8 cellular contexts compared by ENCODE assay signal in genomic region chr12:94560416-94561221, GRCh38.
A peak's percentile ranks its signal among the peaks of the same experiment; 100 is the strongest.
DNase-seq lines count a peak whose midpoint lies in the region; ATAC-seq, FAIRE-seq and TF ChIP-seq lines count a peak whose summit lies in the region.

No MANE protein-coding gene starts in this region.

- peaks cover 0 to 4% of the 10 kb centered on the region in 2 donors for H3K4me1 Mint-ChIP-seq in natural killer cell treated with Interleukin-12 subunit alpha and Interleukin-12 subunit beta and Interleukin-15 and Interleukin-18, amount 100 ng/mL, for 72 hours (ENCODE audit: low read depth in 2 of 2)
- H3K4me1 Mint-ChIP-seq in natural killer cell: no peaks in the 10 kb centered on the region

- FAIRE-seq in frontal cortex (lab: Jason Lieb, UNC): no peak

- peak overlapping the region; percentile 57; the same call in 1 of the 2 replicates for H2AFZ ChIP-seq in PC-3 (ENCODE audit: low read length)
- no peak overlapping the region for H2AFZ ChIP-seq in hepatocyte

- peak overlapping the region; percentile 71 for H3K4me2 ChIP-seq in PC-3 (ENCODE audit: low read length)
- no peak overlapping the region for H3K4me2 ChIP-seq in hepatocyte

- H3K9me2 ChIP-seq in PC-3 (replicated peaks; ENCODE audit: low read length) (no peaks in the 10 kb centered on the region), hepatocyte (replicated peaks; ENCODE audit: insufficient read depth) (no peaks in the 10 kb centered on the region)

- DNase-seq in natural killer cell treated with Interleukin-12 subunit alpha and Interleukin-12 subunit beta and Interleukin-15 and Interleukin-18, amount 100 ng/mL, for 72 hours (ENCODE audit: low spot score): no peak
- no peak for DNase-seq in natural killer cell
- DNase-seq in PC-3: peak; percentile 97
- DNase-seq in hepatocyte (ENCODE audit: low spot score): peak; percentile 40
- peak; percentile 4 for DNase-seq in stimulated activated CD8-positive, alpha-beta memory T cell treated with anti-CD3 and anti-CD28 coated beads, Interleukin-7, amount 100 ng/mL, for 24 hours (ENCODE audit: low read depth)
- no peak for DNase-seq in frontal cortex (ENCODE audit: low spot score in 2 of 2)
- DNase-seq in heart left ventricle: no peak

- H3K27me3 ChIP-seq in PC-3 (ENCODE audit: low read length) (no peaks in the 10 kb centered on the region), hepatocyte (no peaks in the 10 kb centered on the region), heart left ventricle (no peaks in the 10 kb centered on the region)

- no peak for TF ChIP-seq POLR2A in heart left ventricle (IDR thresholded peaks at IDR 0.05)

- H3K36me3 ChIP-seq in PC-3 (ENCODE audit: low read depth, low read length) (0 out of 2 replicates have a peak, but pooled peaks cover 3% of the 10 kb centered on the region), hepatocyte (replicated peaks; ENCODE audit: insufficient read depth, low read depth) (no peaks in the 10 kb centered on the region), heart left ventricle (no peaks in the 10 kb centered on the region)

- H3K79me2 ChIP-seq in PC-3 (ENCODE audit: low read length) (no peaks in the 10 kb centered on the region), hepatocyte (no peaks in the 10 kb centered on the region)

- peaks cover 6% of the 10 kb centered on the region; the same call in 1 of the 2 replicates for H3K9me3 ChIP-seq in PC-3 (ENCODE audit: low read length)
- no peaks in the 10 kb centered on the region for H3K9me3 ChIP-seq in hepatocyte (ENCODE audit: low read depth)
- peaks cover 0 to 11% (median 0%) of the 10 kb centered on the region in 12 donors for H3K9me3 ChIP-seq in heart left ventricle

- TF ChIP-seq CTCF in natural killer cell (IDR thresholded peaks at IDR 0.05) (no peak), PC-3 (conservative IDR thresholded peaks at IDR 0.05; ENCODE audit: low read depth, low read length) (no peak), hepatocyte (IDR thresholded peaks at IDR 0.05; ENCODE audit: poor library complexity) (no peak), heart left ventricle (IDR thresholded peaks at IDR 0.05) (no peak)

- no peaks in the 10 kb centered on the region for H3F3A ChIP-seq in PC-3 (ENCODE audit: low read length, unreplicated experiment)

- no peak overlapping the region for H3K27ac Mint-ChIP-seq in natural killer cell treated with Interleukin-12 subunit alpha and Interleukin-12 subunit beta and Interleukin-15 and Interleukin-18, amount 100 ng/mL, for 72 hours
- no peak overlapping the region for H3K27ac Mint-ChIP-seq in natural killer cell

- H3K9me3 Mint-ChIP-seq in natural killer cell treated with Interleukin-12 subunit alpha and Interleukin-12 subunit beta and Interleukin-15 and Interleukin-18, amount 100 ng/mL, for 72 hours: no peaks in the 10 kb centered on the region
- H3K9me3 Mint-ChIP-seq in natural killer cell: no peaks in the 10 kb centered on the region

- H3K27me3 Mint-ChIP-seq in natural killer cell treated with Interleukin-12 subunit alpha and Interleukin-12 subunit beta and Interleukin-15 and Interleukin-18, amount 100 ng/mL, for 72 hours: peaks cover 18 to 23% of the 10 kb centered on the region in 2 donors
- peaks cover 10 to 13% of the 10 kb centered on the region in 2 donors for H3K27me3 Mint-ChIP-seq in natural killer cell (ENCODE audit: low read depth in 2 of 2)

- CTCF ChIA-PET in PC-3 (lab: Charles Lee): interaction anchor here (0.6 kb wide), 2 partner anchors 31 to 1015 kb away, joined by 3 to 4 read pairs; no protein-coding TSS in a partner anchor

- no TSS peak for BruUV-seq in PC-3 (replicated peaks; lab: Mats Ljungman, UMichigan)

- intact Hi-C loops in natural killer cell (cut with micrococcal nuclease) (no loop called here), PC-3 (cut with micrococcal nuclease) (loop anchor here (5.0 kb wide), 3 partner anchors 37 to 87 kb away; no protein-coding TSS in a partner anchor), heart left ventricle (cut with DNase I) (no loop called here)

- H4K20me1 ChIP-seq in PC-3 (ENCODE audit: low read length) (no peaks in the 10 kb centered on the region), hepatocyte (ENCODE audit: insufficient read depth, poor library complexity, severe bottlenecking) (no peaks in the 10 kb centered on the region)

- 42% methylated on average over 17 of the region's 17 CpGs for WGBS in hepatocyte (ENCODE audit: low lambda C conversion rate, missing lambda C conversion rate)
- 60 to 77% (median 75%) methylated on average over 15 to 17 of the region's 17 CpGs for WGBS in heart left ventricle, 4 donors

- H3K27ac ChIP-seq in PC-3 (ENCODE audit: low read length): peak overlapping the region; percentile 58
- no peak overlapping the region for H3K27ac ChIP-seq in hepatocyte
- no peak overlapping the region for H3K27ac ChIP-seq in heart left ventricle

- H3K4me3 Mint-ChIP-seq in natural killer cell treated with Interleukin-12 subunit alpha and Interleukin-12 subunit beta and Interleukin-15 and Interleukin-18, amount 100 ng/mL, for 72 hours: no peak overlapping the region
- H3K4me3 Mint-ChIP-seq in natural killer cell: no peak overlapping the region

- H3K9ac ChIP-seq in PC-3 (ENCODE audit: low read length): no peak overlapping the region

- POLR2A ChIA-PET in PC-3 (lab: Charles Lee; ENCODE audit: unreplicated experiment): interaction anchor here (0.6 kb wide), 1 partner anchor 10 kb away, joined by 3 read pairs; no protein-coding TSS in a partner anchor

- no peaks in the 10 kb centered on the region for H3K36me3 Mint-ChIP-seq in natural killer cell treated with Interleukin-12 subunit alpha and Interleukin-12 subunit beta and Interleukin-15 and Interleukin-18, amount 100 ng/mL, for 72 hours
- H3K36me3 Mint-ChIP-seq in natural killer cell: no peaks in the 10 kb centered on the region

- H3K4me1 ChIP-seq in PC-3 (ENCODE audit: insufficient read depth, low read length) (peaks cover 29% of the 10 kb centered on the region), hepatocyte (ENCODE audit: insufficient read depth) (peaks cover 12% of the 10 kb centered on the region), heart left ventricle (peaks cover 0 to 5% (median 0%) of the 10 kb centered on the region in 12 donors)

- peak; percentile 56 to 58 for ATAC-seq in natural killer cell treated with Interleukin-12 subunit alpha and Interleukin-12 subunit beta and Interleukin-15 and Interleukin-18, amount 100 ng/mL, for 72 hours
- ATAC-seq in natural killer cell (no peak), HG02943 (IDR thresholded peaks at IDR 0.05; ENCODE audit: low read depth, unreplicated experiment) (peak; percentile 64), PC-3 (peak; percentile 96), heart left ventricle (no peak)

- peak overlapping the region; percentile 46; the same call in 1 of the 2 replicates for H3K4me3 ChIP-seq in PC-3 (ENCODE audit: low read length)
- H3K4me3 ChIP-seq in hepatocyte: no peak overlapping the region
- no peak overlapping the region for H3K4me3 ChIP-seq in heart left ventricle

Comparison
In these comparisons a context has a peak if more than half of its experiments do, and no peak if none do; other contexts are left out.
1. ATAC-seq: peak in natural killer cell treated with Interleukin-12 subunit alpha and Interleukin-12 subunit beta and Interleukin-15 and Interleukin-18, amount 100 ng/mL, for 72 hours (2 of 2), HG02943 (single experiment) and PC-3 (single experiment); none in natural killer cell (0 of 3) and heart left ventricle (0 of 4).
2. DNase-seq: peak in PC-3 (single experiment), hepatocyte (single experiment) and stimulated activated CD8-positive, alpha-beta memory T cell treated with anti-CD3 and anti-CD28 coated beads, Interleukin-7, amount 100 ng/mL, for 24 hours (single experiment); none in natural killer cell treated with Interleukin-12 subunit alpha and Interleukin-12 subunit beta and Interleukin-15 and Interleukin-18, amount 100 ng/mL, for 72 hours (single experiment), natural killer cell (single experiment), frontal cortex (0 of 2) and heart left ventricle (0 of 5).